Comparison of ENCODE assay signal across 8 cellular contexts in genomic region chr2:45650851-45651414, GRCh38. TPM values are rescaled to one million over a fixed set of nuclear protein-coding genes. Genes with fewer than 3 reads are reported as not detected.
DNase-seq lines count a peak whose midpoint lies in the region; ATAC-seq and TF ChIP-seq lines count a peak whose summit lies in the region.

No MANE protein-coding gene starts in this region.

- no peaks in the 10 kb centered on the region for H3K27me3 ChIP-seq in SJSA1 (replicated peaks)
- no peaks in the 10 kb centered on the region for H3K27me3 ChIP-seq in gastroesophageal sphincter

- H3K27ac Mint-ChIP-seq in activated naive CD4-positive, alpha-beta T cell treated with anti-CD3 and anti-CD28 coated beads for 36 hours = peak overlapping the region; percentile 91

- peaks cover 1% of the 10 kb centered on the region for H3K36me3 Mint-ChIP-seq in activated naive CD4-positive, alpha-beta T cell treated with anti-CD3 and anti-CD28 coated beads for 36 hours (ENCODE audit: low read depth)

- DNase-seq in GF-D8 (lab: John Stamatoyannopoulos, UW) (peak; percentile 75), H4 (ENCODE audit: low spot score) (peak; percentile 97), LNCaP clone FGC (ENCODE audit: low read depth) (peak; percentile 52), SJSA1 (ENCODE audit: low read depth in 1 of 2, low spot score in 2 of 2) (peak; percentile 92 to 95), non-pigmented ciliary epithelial cell (ENCODE audit: low read depth) (peak; percentile 88), substantia nigra (lab: John Stamatoyannopoulos, UW) (peak; percentile 47 to 93 (median 86))
- DNase-seq in activated naive CD4-positive, alpha-beta T cell treated with anti-CD3 and anti-CD28 coated beads for 36 hours = peak; percentile 93

- TF ChIP-seq POLR2A in gastroesophageal sphincter (IDR thresholded peaks at IDR 0.05) = peak; percentile 71 to 89

- H3K36me3 ChIP-seq in SJSA1 (no peaks in the 10 kb centered on the region; the same call in 1 of the 2 replicates), gastroesophageal sphincter (no peaks in the 10 kb centered on the region)

- H3K27me3 Mint-ChIP-seq in activated naive CD4-positive, alpha-beta T cell treated with anti-CD3 and anti-CD28 coated beads for 36 hours (ENCODE audit: low read depth) = peaks cover 3% of the 10 kb centered on the region

- intact Hi-C loops in activated naive CD4-positive, alpha-beta T cell treated with anti-CD3 and anti-CD28 coated beads for 36 hours (cut with micrococcal nuclease) = loop anchor here (1.0 to 2.0 kb wide), 3 partner anchors 41 to 208 kb away; no protein-coding TSS in a partner anchor

- peak; percentile 90 for ATAC-seq in gastroesophageal sphincter

- peaks cover 22% of the 10 kb centered on the region for H3K4me1 Mint-ChIP-seq in activated naive CD4-positive, alpha-beta T cell treated with anti-CD3 and anti-CD28 coated beads for 36 hours (ENCODE audit: low read depth)

- peak overlapping the region; percentile 95 for H3K4me3 Mint-ChIP-seq in activated naive CD4-positive, alpha-beta T cell treated with anti-CD3 and anti-CD28 coated beads for 36 hours

- peaks cover 20% of the 10 kb centered on the region for H3K4me1 ChIP-seq in SJSA1 (replicated peaks)
- H3K4me1 ChIP-seq in gastroesophageal sphincter = peaks cover 0 to 63% (median 11%) of the 10 kb centered on the region in 3 donors

- WGBS in gastroesophageal sphincter (ENCODE audit: low coverage in 1 of 2), 2 donors = no CpG with 5 or more reads among the region's 79 CpGs

- CTCF ChIA-PET in activated naive CD4-positive, alpha-beta T cell treated with anti-CD3 and anti-CD28 coated beads for 36 hours (lab: Charles Lee) = interaction anchor here (1.3 to 1.9 kb wide), 3 partner anchors 127 to 131 kb away, joined by 4 to 14 read pairs (median 7); no protein-coding TSS in a partner anchor

- TF ChIP-seq CTCF in LNCaP clone FGC (IDR thresholded peaks at IDR 0.05; ENCODE audit: control insufficient read depth, extremely low read depth, insufficient read depth) (peak; percentile 27; the same call in 1 of the 2 replicates), gastroesophageal sphincter (IDR thresholded peaks at IDR 0.05) (peak in 3 of 4 experiments; percentile 54 to 75 (median 70))

- H3K9me3 Mint-ChIP-seq in activated naive CD4-positive, alpha-beta T cell treated with anti-CD3 and anti-CD28 coated beads for 36 hours = no peaks in the 10 kb centered on the region

- TF ChIP-seq EP300 in gastroesophageal sphincter (IDR thresholded peaks at IDR 0.05) = no peak

- H3K9me3 ChIP-seq in SJSA1 (replicated peaks) (no peaks in the 10 kb centered on the region), gastroesophageal sphincter (no peaks in the 10 kb centered on the region)

- H3K4me3 ChIP-seq in LNCaP clone FGC (ENCODE audit: low read depth, low read length) (peak overlapping the region; percentile 60), SJSA1 (peak overlapping the region; percentile 85), gastroesophageal sphincter (peak overlapping the region; percentile 74 to 97)

- H3K27ac ChIP-seq in SJSA1 (peak overlapping the region; percentile 43), gastroesophageal sphincter (peak overlapping the region; percentile 95 to 100 (median 100)), substantia nigra (ENCODE audit: low read depth, low read length, poor library complexity, severe bottlenecking) (peak overlapping the region; percentile 80)

RNA-seq across cellular contexts. Expression of gene PRKCE, which starts 0.5 kb away (rescaled TPM):
- 22.4 and 30.9 TPM in 2 replicates for total RNA-seq in H4 (2014; rRNA removed; shearing (Covaris generic))
- total RNA-seq in SJSA1 (2014; rRNA removed; shearing (Covaris generic)) = 43.3 and 52.2 TPM in 2 replicates
- total RNA-seq in activated naive CD4-positive, alpha-beta T cell treated with anti-CD3 and anti-CD28 coated beads for 36 hours = 10 to 100 TPM in 1 of 2 experiments, 1 to 10 TPM in 1; 9.4 to 10.6 TPM
- 10 to 100 TPM in 3 of 4 donors, 1 to 10 TPM in 1; 5.9 to 21.2 (median 18.5) TPM for total RNA-seq in gastroesophageal sphincter

RNA-seq across cellular contexts. Expression of gene SRBD1, which starts 39.9 kb away (rescaled TPM):
- 14.4 and 15.5 TPM in 2 replicates for total RNA-seq in H4 (2014; rRNA removed; shearing (Covaris generic))
- 15.9 and 21.9 TPM in 2 replicates for total RNA-seq in SJSA1 (2014; rRNA removed; shearing (Covaris generic))
- total RNA-seq in activated naive CD4-positive, alpha-beta T cell treated with anti-CD3 and anti-CD28 coated beads for 36 hours = 10 to 100 TPM; 21.3 to 22.6 TPM
- total RNA-seq in gastroesophageal sphincter = 10 to 100 TPM in 3 of 4 donors, 1 to 10 TPM in 1; 7.7 to 16.7 (median 12.5) TPM

Comparison
In these comparisons a context has a peak if more than half of its experiments do, and no peak if none do; other contexts are left out.
1. Peak in every context shown above with its lines: DNase-seq, ATAC-seq, H3K4me3 ChIP-seq and H3K27ac ChIP-seq.
2. H3K27ac ChIP-seq: peak in every context shown above with its lines; median percentile 100 in gastroesophageal sphincter; 80 in substantia nigra; 43 in SJSA1.